ENCODE assay signal across 1 cellular context in the genomic region with DNA sequence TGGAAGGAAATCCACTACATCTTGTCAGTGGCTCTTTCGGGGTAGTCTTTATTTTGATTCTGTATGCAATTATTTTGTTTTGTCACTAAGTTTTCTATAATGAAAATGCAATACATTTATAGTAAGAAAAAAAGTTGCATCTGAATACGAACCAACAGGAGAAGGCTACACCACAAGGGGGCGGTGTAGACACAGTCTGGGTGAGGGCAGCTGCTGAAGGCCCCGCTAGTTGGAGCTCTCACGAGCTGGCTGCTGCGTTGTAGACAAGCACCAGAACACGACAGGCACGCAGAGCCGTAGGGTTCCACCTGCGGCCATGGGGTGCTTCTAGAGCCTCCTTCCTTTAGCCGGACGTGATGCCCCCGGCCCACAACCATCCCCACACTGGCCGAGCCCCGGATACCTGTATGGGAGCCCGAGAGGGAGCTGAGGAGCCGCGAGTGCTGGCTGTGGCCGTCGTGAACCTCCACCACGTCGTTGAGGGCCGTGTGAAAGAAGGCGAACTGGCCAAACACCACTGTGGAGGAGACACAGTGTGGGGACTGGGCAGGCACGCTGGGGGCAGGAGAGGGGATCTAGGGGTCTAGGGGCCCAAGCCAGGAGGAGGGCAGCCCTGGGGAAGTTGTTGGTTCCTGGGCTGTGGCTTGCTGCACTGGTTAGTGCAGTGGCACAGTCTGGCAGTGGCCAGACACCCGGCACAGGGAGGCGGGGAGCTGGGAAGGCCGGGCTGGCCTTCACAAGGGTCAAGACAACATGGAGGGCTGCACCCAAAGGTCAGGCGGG.
TF ChIP-seq lines count a peak whose summit lies in the region.

No MANE protein-coding gene starts in this region.

TF ChIP-seq in HepG2, 621 proteins besides CTCF, POLR2A, EP300 and RAD21 (continued from another document):
- TF ChIP-seq ZNF281 (CRISPR knock-in tag; IDR thresholded peaks at IDR 0.05; ENCODE audit: borderline replicate concordance) (no peak), TGIF2 (CRISPR knock-in tag; IDR thresholded peaks at IDR 0.05) (no peak), ARID2 (CRISPR knock-in tag; IDR thresholded peaks at IDR 0.05; ENCODE audit: borderline replicate concordance) (no peak), ARID5B (CRISPR knock-in tag; IDR thresholded peaks at IDR 0.05) (no peak), DRAP1 (CRISPR knock-in tag; IDR thresholded peaks at IDR 0.05) (0 out of 2 replicates have a peak, but pooled peaks have one; percentile 20), ELF3 (CRISPR knock-in tag; IDR thresholded peaks at IDR 0.05) (peak; percentile 22; the same call in 1 of the 2 replicates), IRF1 (CRISPR knock-in tag; IDR thresholded peaks at IDR 0.05; ENCODE audit: low read depth) (no peak), POGZ (CRISPR knock-in tag; IDR thresholded peaks at IDR 0.05) (0 out of 2 replicates have a peak, but pooled peaks have one; percentile 15), ZNF12 (CRISPR knock-in tag; IDR thresholded peaks at IDR 0.05) (no peak), ZNF691 (CRISPR knock-in tag; IDR thresholded peaks at IDR 0.05; ENCODE audit: borderline replicate concordance, low read depth) (no peak), CHD2 (IDR thresholded peaks at IDR 0.05; ENCODE audit: low read depth, low read length) (no peak), BRD4 (CRISPR knock-in tag; IDR thresholded peaks at IDR 0.05) (no peak), ZNF576 (CRISPR knock-in tag; IDR thresholded peaks at IDR 0.05) (no peak), IRF2 (CRISPR knock-in tag; IDR thresholded peaks at IDR 0.05) (0 out of 2 replicates have a peak, but pooled peaks have one; percentile 28), SP5 (CRISPR knock-in tag; IDR thresholded peaks at IDR 0.05; ENCODE audit: borderline replicate concordance, low read depth) (no peak), ZKSCAN1 (IDR thresholded peaks at IDR 0.05; ENCODE audit: low read length) (no peak), CCDC6 (CRISPR knock-in tag; IDR thresholded peaks at IDR 0.05) (no peak), ZNF776 (CRISPR knock-in tag; IDR thresholded peaks at IDR 0.05) (no peak), KDM2A (CRISPR knock-in tag; IDR thresholded peaks at IDR 0.05; ENCODE audit: borderline replicate concordance, low read depth) (peak; percentile 56; the same call in 1 of the 2 replicates), HMG20A (CRISPR knock-in tag; IDR thresholded peaks at IDR 0.05; ENCODE audit: borderline replicate concordance) (0 out of 2 replicates have a peak, but pooled peaks have one; percentile 16), PHF5A (CRISPR knock-in tag; IDR thresholded peaks at IDR 0.05; ENCODE audit: low read depth, unreplicated experiment) (no peak), ZBTB7B (CRISPR knock-in tag; IDR thresholded peaks at IDR 0.05) (no peak), HMG20B (CRISPR knock-in tag; conservative IDR thresholded peaks at IDR 0.05) (no peak), ZFX (CRISPR knock-in tag; IDR thresholded peaks at IDR 0.05; ENCODE audit: low read depth) (no peak), ZNF251 (CRISPR knock-in tag; IDR thresholded peaks at IDR 0.05) (no peak), SOX13 (IDR thresholded peaks at IDR 0.05) (no peak), SOX13 (CRISPR knock-in tag; conservative IDR thresholded peaks at IDR 0.05 in 1 of 2, IDR thresholded peaks at IDR 0.05 in 1 of 2) (no peak), AGO2 (optimal IDR thresholded peaks at IDR 0.05; ENCODE audit: low read depth, low read length) (no peak), NR2C2 (CRISPR knock-in tag; IDR thresholded peaks at IDR 0.05; ENCODE audit: borderline replicate concordance) (no peak), ZNF136 (CRISPR knock-in tag; IDR thresholded peaks at IDR 0.05; ENCODE audit: low read depth) (no peak), THAP11 (CRISPR knock-in tag; IDR thresholded peaks at IDR 0.05) (peak; percentile 32; the same call in 1 of the 2 replicates), ZNF333 (CRISPR knock-in tag; IDR thresholded peaks at IDR 0.05; ENCODE audit: borderline replicate concordance) (no peak), FOXM1 (CRISPR knock-in tag; IDR thresholded peaks at IDR 0.05) (no peak), RNF2 (conservative IDR thresholded peaks at IDR 0.05; ENCODE audit: low read depth) (0 out of 2 replicates have a peak, but pooled peaks have one; percentile 26), FOXP1 (IDR thresholded peaks at IDR 0.05) (no peak), FOXP1 (CRISPR knock-in tag; IDR thresholded peaks at IDR 0.05) (0 out of 2 replicates have a peak, but pooled peaks have one; percentile 6), ZNF343 (CRISPR knock-in tag; IDR thresholded peaks at IDR 0.05) (no peak)
- TF ChIP-seq, protein P1, sequence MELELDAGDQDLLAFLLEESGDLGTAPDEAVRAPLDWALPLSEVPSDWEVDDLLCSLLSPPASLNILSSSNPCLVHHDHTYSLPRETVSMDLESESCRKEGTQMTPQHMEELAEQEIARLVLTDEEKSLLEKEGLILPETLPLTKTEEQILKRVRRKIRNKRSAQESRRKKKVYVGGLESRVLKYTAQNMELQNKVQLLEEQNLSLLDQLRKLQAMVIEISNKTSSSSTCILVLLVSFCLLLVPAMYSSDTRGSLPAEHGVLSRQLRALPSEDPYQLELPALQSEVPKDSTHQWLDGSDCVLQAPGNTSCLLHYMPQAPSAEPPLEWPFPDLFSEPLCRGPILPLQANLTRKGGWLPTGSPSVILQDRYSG (CRISPR knock-in tag; IDR thresholded peaks at IDR 0.05): no peak
- TF ChIP-seq, protein P2, sequence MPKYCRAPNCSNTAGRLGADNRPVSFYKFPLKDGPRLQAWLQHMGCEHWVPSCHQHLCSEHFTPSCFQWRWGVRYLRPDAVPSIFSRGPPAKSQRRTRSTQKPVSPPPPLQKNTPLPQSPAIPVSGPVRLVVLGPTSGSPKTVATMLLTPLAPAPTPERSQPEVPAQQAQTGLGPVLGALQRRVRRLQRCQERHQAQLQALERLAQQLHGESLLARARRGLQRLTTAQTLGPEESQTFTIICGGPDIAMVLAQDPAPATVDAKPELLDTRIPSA (CRISPR knock-in tag; IDR thresholded peaks at IDR 0.05; ENCODE audit: borderline replicate concordance): no peak
- TF ChIP-seq, protein P3, sequence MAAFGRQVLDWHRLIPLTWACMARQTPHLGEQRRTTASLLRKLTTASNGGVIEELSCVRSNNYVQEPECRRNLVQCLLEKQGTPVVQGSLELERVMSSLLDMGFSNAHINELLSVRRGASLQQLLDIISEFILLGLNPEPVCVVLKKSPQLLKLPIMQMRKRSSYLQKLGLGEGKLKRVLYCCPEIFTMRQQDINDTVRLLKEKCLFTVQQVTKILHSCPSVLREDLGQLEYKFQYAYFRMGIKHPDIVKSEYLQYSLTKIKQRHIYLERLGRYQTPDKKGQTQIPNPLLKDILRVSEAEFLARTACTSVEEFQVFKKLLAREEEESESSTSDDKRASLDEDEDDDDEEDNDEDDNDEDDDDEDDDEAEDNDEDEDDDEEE (CRISPR knock-in tag; IDR thresholded peaks at IDR 0.05): no peak
